Comparison of ENCODE assay signal across 8 cellular contexts in the genomic region with DNA sequence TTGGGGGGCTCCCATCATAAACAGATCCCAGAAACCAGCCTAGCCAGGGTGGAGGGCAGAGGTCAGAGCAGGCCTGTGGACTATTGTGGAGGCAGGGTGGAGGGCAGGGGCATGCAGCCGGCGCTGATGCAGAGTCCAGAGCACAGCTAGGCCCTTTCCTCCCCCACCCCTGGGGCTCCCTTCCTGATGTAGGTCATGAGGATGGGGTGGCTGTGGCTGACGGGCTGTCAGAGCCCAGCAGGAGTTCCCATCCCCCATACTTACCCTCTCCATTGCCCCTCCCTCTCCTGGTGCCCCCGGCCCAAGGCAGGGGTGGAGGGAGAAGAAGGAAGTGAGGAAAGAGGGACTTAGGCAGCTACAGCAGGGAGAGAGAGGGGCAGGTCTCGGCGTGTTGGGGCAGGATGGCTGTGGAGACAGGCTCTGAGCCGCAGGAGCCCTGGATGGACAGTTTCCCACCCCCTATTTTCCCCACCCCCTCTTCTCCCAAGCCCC. TPM values are rescaled to one million over a fixed set of nuclear protein-coding genes. Genes with fewer than 3 reads are reported as not detected.
A peak's percentile ranks its signal among the peaks of the same experiment; 100 is the strongest.
DNase-seq lines count a peak whose midpoint lies in the region; ATAC-seq and TF ChIP-seq lines count a peak whose summit lies in the region.
"Had no signal": no experiment of that assay in that cellular context is flagged by ENCODE, and none has a peak within 500 bp of the region (broad histone marks: within the 10 kb centered on the region; RNA-seq: fewer than 3 reads in every experiment).

No MANE protein-coding gene starts in this region.

- no peak for TF ChIP-seq POLR2A in gastroesophageal sphincter (IDR thresholded peaks at IDR 0.05)

- H3K4me1 ChIP-seq in gastroesophageal sphincter = peaks cover 0 to 35% (median 10%) of the 10 kb centered on the region in 3 donors

- intact Hi-C loops in dorsolateral prefrontal cortex (cut with DNase I) = no loop called here

- DNase-seq in H7 (peak; percentile 83), NCI-H510A treated with DMSO at 0.1 percent for 48 hours (lab: John Stamatoyannopoulos, UW) (peak; percentile 50), dorsolateral prefrontal cortex (no peak), osteocyte (ENCODE audit: extremely low spot score, unreplicated experiment) (no peak), NCI-H187 treated with DMSO at 0.1 percent for 48 hours (lab: John Stamatoyannopoulos, UW) (no peak)
- DNase-seq: ovary had no signal

- no peaks in the 10 kb centered on the region for H3K9me3 Mint-ChIP-seq in osteocyte (ENCODE audit: unreplicated experiment)

- H3K36me3 ChIP-seq in H7 (replicated peaks; ENCODE audit: control insufficient read depth, insufficient read depth, low read length) = no peaks in the 10 kb centered on the region
- H3K36me3 ChIP-seq in gastroesophageal sphincter = peaks cover 0 to 21% of the 10 kb centered on the region in 2 donors
- H3K36me3 ChIP-seq: ovary had no signal

- no peaks in the 10 kb centered on the region for H3K27me3 Mint-ChIP-seq in osteocyte (ENCODE audit: unreplicated experiment)

- peak overlapping the region; percentile 24 for H3K4me3 Mint-ChIP-seq in osteocyte (ENCODE audit: unreplicated experiment)

- peak overlapping the region; percentile 82 for H3K4me3 ChIP-seq in H7 (ENCODE audit: insufficient read depth, low read depth, low read length)
- H3K4me3 ChIP-seq in dorsolateral prefrontal cortex = peak overlapping the region in 55 of 59 donors; percentile 7 to 76 (median 64)
- H3K4me3 ChIP-seq in gastroesophageal sphincter = no peak overlapping the region

- peaks cover 2% of the 10 kb centered on the region for H3K36me3 Mint-ChIP-seq in osteocyte (ENCODE audit: unreplicated experiment)

- 0 to 96% methylated on average over 1 to 3 of the region's 7 CpGs for WGBS in gastroesophageal sphincter (ENCODE audit: low coverage in 1 of 2), 2 donors

- no peak overlapping the region for H3K27ac Mint-ChIP-seq in osteocyte (ENCODE audit: unreplicated experiment)

- H3K4me1 Mint-ChIP-seq in osteocyte (ENCODE audit: unreplicated experiment) = peaks cover 16% of the 10 kb centered on the region

- H3K27ac ChIP-seq in dorsolateral prefrontal cortex (peak overlapping the region in 39 of 59 donors; percentile 10 to 84 (median 69)), gastroesophageal sphincter (peak overlapping the region in 1 of 4 donors; percentile 66)

- peaks cover 3% of the 10 kb centered on the region for H3K27me3 ChIP-seq in H7 (ENCODE audit: control insufficient read depth, insufficient read depth, low read length)
- H3K27me3 ChIP-seq in dorsolateral prefrontal cortex = no peaks in the 10 kb centered on the region
- H3K27me3 ChIP-seq in gastroesophageal sphincter = no peaks in the 10 kb centered on the region
- H3K27me3 ChIP-seq: ovary had no signal

- ATAC-seq in HG02981 (IDR thresholded peaks at IDR 0.05; ENCODE audit: unreplicated experiment) (no peak), gastroesophageal sphincter (no peak)

- TF ChIP-seq CTCF in dorsolateral prefrontal cortex (IDR thresholded peaks at IDR 0.05 in 54 of 56, conservative IDR thresholded peaks at IDR 0.05 in 2 of 56; ENCODE audit: low read depth in 1 of 56, partially characterized antibody in 56 of 56) (no peak), osteocyte (IDR thresholded peaks at IDR 0.05) (no peak), gastroesophageal sphincter (IDR thresholded peaks at IDR 0.05) (no peak)

- no peak for TF ChIP-seq EP300 in gastroesophageal sphincter (IDR thresholded peaks at IDR 0.05)

- no peaks in the 10 kb centered on the region for H3K9me3 ChIP-seq in gastroesophageal sphincter
- H3K9me3 ChIP-seq: ovary had no signal

RNA-seq across cellular contexts. Expression of gene ZNF385A, which starts 5.7 kb away (rescaled TPM):
- total RNA-seq in H7 (2014; rRNA removed; shearing (Covaris generic)) = 2.7 and 3.5 TPM in 2 replicates
- total RNA-seq in dorsolateral prefrontal cortex (100 to 1,000 TPM in 10 of 120 experiments, 10 to 100 TPM in 110; 41.0 to 204 (median 73.8) TPM), osteocyte (12.3 and 12.7 TPM in 2 replicates), gastroesophageal sphincter (10 to 100 TPM in 3 of 4 donors, 1 to 10 TPM in 1; 7.5 to 28.0 (median 19.5) TPM)

RNA-seq across cellular contexts. Expression of gene GPR84, which starts 25.9 kb away (rescaled TPM):
- total RNA-seq in H7 (2014; rRNA removed; shearing (Covaris generic)) = not detected in 2 replicates
- total RNA-seq in dorsolateral prefrontal cortex (1 to 10 TPM in 52 of 120 experiments, under 1 TPM in 51, not detected in 17; 0.22 to 7.8 (median 1.0) TPM), osteocyte (not detected in 2 replicates), gastroesophageal sphincter (under 1 TPM in 1 of 4 donors, not detected in 3; 0.54 TPM)

RNA-seq across cellular contexts. Expression of gene ITGA5, which starts 28.8 kb away (rescaled TPM):
- 38.4 and 50.6 TPM in 2 replicates for total RNA-seq in H7 (2014; rRNA removed; shearing (Covaris generic))
- 10 to 100 TPM in 71 of 120 experiments, 1 to 10 TPM in 49; 3.0 to 60.5 (median 11.1) TPM for total RNA-seq in dorsolateral prefrontal cortex
- total RNA-seq in osteocyte = 98.4 and 100 TPM in 2 replicates
- total RNA-seq in gastroesophageal sphincter = 100 to 1,000 TPM; 141 to 908 (median 220) TPM

Comparison
In these comparisons a context has a peak if more than half of its experiments do, and no peak if none do; other contexts are left out.
1. DNase-seq: peak in H7 (single experiment) and NCI-H510A treated with DMSO at 0.1 percent for 48 hours (single experiment); none in dorsolateral prefrontal cortex (0 of 10), osteocyte (single experiment) and NCI-H187 treated with DMSO at 0.1 percent for 48 hours (single experiment).
2. H3K4me3 ChIP-seq: peak in H7 (single experiment) and dorsolateral prefrontal cortex (55 of 59); none in gastroesophageal sphincter (0 of 2).